ENCODE assay signal across 1 cellular context in genomic region chr15:38129531-38130199, GRCh38.
TF ChIP-seq lines count a peak whose summit lies in the region.

No MANE protein-coding gene starts in this region.

TF ChIP-seq in GM12878, 131 proteins besides CTCF, POLR2A, EP300 and RAD21 (continued from another document):
- TF ChIP-seq, protein P1, sequence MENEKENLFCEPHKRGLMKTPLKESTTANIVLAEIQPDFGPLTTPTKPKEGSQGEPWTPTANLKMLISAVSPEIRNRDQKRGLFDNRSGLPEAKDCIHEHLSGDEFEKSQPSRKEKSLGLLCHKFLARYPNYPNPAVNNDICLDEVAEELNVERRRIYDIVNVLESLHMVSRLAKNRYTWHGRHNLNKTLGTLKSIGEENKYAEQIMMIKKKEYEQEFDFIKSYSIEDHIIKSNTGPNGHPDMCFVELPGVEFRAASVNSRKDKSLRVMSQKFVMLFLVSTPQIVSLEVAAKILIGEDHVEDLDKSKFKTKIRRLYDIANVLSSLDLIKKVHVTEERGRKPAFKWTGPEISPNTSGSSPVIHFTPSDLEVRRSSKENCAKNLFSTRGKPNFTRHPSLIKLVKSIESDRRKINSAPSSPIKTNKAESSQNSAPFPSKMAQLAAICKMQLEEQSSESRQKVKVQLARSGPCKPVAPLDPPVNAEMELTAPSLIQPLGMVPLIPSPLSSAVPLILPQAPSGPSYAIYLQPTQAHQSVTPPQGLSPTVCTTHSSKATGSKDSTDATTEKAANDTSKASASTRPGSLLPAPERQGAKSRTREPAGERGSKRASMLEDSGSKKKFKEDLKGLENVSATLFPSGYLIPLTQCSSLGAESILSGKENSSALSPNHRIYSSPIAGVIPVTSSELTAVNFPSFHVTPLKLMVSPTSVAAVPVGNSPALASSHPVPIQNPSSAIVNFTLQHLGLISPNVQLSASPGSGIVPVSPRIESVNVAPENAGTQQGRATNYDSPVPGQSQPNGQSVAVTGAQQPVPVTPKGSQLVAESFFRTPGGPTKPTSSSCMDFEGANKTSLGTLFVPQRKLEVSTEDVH (IDR thresholded peaks at IDR 0.05; ENCODE audit: low read depth, partially characterized antibody), result no peak
- TF ChIP-seq YY1 (IDR thresholded peaks at IDR 0.05; ENCODE audit: low read depth, low read length), result peak; percentile 72
- no peak for TF ChIP-seq STAT3 (IDR thresholded peaks at IDR 0.05; ENCODE audit: low read depth, low read length)
- TF ChIP-seq, protein P2, sequence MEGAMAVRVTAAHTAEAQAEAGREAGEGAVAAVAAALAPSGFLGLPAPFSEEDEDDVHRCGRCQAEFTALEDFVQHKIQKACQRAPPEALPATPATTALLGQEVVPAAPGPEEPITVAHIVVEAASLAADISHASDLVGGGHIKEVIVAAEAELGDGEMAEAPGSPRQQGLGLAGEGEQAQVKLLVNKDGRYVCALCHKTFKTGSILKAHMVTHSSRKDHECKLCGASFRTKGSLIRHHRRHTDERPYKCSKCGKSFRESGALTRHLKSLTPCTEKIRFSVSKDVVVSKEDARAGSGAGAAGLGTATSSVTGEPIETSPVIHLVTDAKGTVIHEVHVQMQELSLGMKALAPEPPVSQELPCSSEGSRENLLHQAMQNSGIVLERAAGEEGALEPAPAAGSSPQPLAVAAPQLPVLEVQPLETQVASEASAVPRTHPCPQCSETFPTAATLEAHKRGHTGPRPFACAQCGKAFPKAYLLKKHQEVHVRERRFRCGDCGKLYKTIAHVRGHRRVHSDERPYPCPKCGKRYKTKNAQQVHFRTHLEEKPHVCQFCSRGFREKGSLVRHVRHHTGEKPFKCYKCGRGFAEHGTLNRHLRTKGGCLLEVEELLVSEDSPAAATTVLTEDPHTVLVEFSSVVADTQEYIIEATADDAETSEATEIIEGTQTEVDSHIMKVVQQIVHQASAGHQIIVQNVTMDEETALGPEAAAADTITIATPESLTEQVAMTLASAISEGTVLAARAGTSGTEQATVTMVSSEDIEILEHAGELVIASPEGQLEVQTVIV (IDR thresholded peaks at IDR 0.05; ENCODE audit: borderline replicate concordance, partially characterized antibody), result no peak
- TF ChIP-seq ASH2L (IDR thresholded peaks at IDR 0.05; ENCODE audit: borderline replicate concordance, low read depth), result no peak
- TF ChIP-seq BACH1 (IDR thresholded peaks at IDR 0.05; ENCODE audit: borderline replicate concordance), result no peak
- TF ChIP-seq, protein P3, sequence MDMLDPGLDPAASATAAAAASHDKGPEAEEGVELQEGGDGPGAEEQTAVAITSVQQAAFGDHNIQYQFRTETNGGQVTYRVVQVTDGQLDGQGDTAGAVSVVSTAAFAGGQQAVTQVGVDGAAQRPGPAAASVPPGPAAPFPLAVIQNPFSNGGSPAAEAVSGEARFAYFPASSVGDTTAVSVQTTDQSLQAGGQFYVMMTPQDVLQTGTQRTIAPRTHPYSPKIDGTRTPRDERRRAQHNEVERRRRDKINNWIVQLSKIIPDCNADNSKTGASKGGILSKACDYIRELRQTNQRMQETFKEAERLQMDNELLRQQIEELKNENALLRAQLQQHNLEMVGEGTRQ (IDR thresholded peaks at IDR 0.05; ENCODE audit: borderline replicate concordance, low read depth, low read length), result no peak
- peak; percentile 78 for TF ChIP-seq IKZF1 (conservative IDR thresholded peaks at IDR 0.05)
- no peak for TF ChIP-seq ZNF207 (IDR thresholded peaks at IDR 0.05; ENCODE audit: borderline replicate concordance)
- no peak for TF ChIP-seq SUZ12 (IDR thresholded peaks at IDR 0.05; ENCODE audit: unreplicated experiment)
- TF ChIP-seq CBFB (IDR thresholded peaks at IDR 0.05; ENCODE audit: low read depth), result 0 out of 2 replicates have a peak, but pooled peaks have one; percentile 28
- TF ChIP-seq EGR1 (IDR thresholded peaks at IDR 0.05; ENCODE audit: borderline replicate concordance in 1 of 2, low read depth in 2 of 2, low read length in 2 of 2), result peak in 1 of 2 experiments; percentile 40; a peak in 1 of 3 replicates
- TF ChIP-seq NFXL1 (IDR thresholded peaks at IDR 0.05; ENCODE audit: borderline replicate concordance), result no peak
- no peak for TF ChIP-seq SMARCA5 (IDR thresholded peaks at IDR 0.05)
- 0 out of 2 replicates have a peak, but pooled peaks have one; percentile 69 for TF ChIP-seq DPF2 (IDR thresholded peaks at IDR 0.05)
- TF ChIP-seq TCF7 (IDR thresholded peaks at IDR 0.05; ENCODE audit: borderline replicate concordance), result no peak
- no peak for TF ChIP-seq PBX3 (IDR thresholded peaks at IDR 0.05; ENCODE audit: insufficient replicate concordance, low read depth, low read length)
- no peak for TF ChIP-seq ZSCAN29 (IDR thresholded peaks at IDR 0.05)
- peak; percentile 52; the same call in 1 of the 2 replicates for TF ChIP-seq MXI1 (IDR thresholded peaks at IDR 0.05; ENCODE audit: low read depth, low read length)
- peak; percentile 68; the same call in 1 of the 2 replicates for TF ChIP-seq RELB (IDR thresholded peaks at IDR 0.05; ENCODE audit: low read depth)
- no peak for TF ChIP-seq HCFC1 (IDR thresholded peaks at IDR 0.05; ENCODE audit: low read length)
- TF ChIP-seq RCOR1 (conservative IDR thresholded peaks at IDR 0.05; ENCODE audit: low read depth, low read length), result 0 out of 2 replicates have a peak, but pooled peaks have one; percentile 31
- peak; percentile 92; the same call in 1 of the 3 replicates for TF ChIP-seq POU2F2 (IDR thresholded peaks at IDR 0.05; ENCODE audit: borderline replicate concordance, low read depth, low read length)
- peak; percentile 54 for TF ChIP-seq MEF2B (IDR thresholded peaks at IDR 0.05; ENCODE audit: partially characterized antibody, poor library complexity, severe bottlenecking)
- TF ChIP-seq NBN (IDR thresholded peaks at IDR 0.05), result 0 out of 2 replicates have a peak, but pooled peaks have one; percentile 48
- peak; percentile 57 for TF ChIP-seq RUNX3 (IDR thresholded peaks at IDR 0.05; ENCODE audit: low read length)
- TF ChIP-seq, protein P4, sequence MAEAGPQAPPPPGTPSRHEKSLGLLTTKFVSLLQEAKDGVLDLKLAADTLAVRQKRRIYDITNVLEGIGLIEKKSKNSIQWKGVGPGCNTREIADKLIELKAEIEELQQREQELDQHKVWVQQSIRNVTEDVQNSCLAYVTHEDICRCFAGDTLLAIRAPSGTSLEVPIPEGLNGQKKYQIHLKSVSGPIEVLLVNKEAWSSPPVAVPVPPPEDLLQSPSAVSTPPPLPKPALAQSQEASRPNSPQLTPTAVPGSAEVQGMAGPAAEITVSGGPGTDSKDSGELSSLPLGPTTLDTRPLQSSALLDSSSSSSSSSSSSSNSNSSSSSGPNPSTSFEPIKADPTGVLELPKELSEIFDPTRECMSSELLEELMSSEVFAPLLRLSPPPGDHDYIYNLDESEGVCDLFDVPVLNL (IDR thresholded peaks at IDR 0.05; ENCODE audit: low read depth, low read length), result no peak
- TF ChIP-seq CEBPZ (IDR thresholded peaks at IDR 0.05; ENCODE audit: low read depth, low read length), result no peak
